Comparison of ENCODE assay signal across 11 cellular contexts in the genomic region with DNA sequence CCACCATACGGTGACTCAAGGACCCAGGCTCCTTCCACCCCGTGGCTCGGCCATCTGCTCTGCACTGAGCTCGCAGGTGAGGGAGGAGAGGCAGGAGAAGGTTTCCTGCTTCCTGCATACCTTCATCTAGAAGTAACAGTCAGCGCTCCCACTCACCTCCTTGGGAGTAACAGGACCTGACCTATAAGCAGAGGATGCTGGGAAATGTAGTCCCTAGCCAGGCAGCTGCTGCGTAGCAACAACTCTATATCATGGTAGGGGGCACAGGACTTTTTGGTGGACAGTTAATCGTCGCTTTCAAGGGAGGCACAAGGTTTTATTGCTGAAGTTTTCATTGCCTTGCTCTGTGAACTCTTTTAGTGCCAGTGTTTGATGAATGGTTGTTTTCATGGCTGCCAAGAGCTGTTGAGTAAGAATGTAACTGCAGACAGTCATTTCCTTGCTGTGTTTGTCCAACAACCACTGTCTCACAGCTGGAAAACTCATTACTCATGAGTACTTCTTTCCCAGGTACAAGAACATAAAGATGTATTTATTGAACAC. TPM values are rescaled to one million over a fixed set of nuclear protein-coding genes. Genes with fewer than 3 reads are reported as not detected.
A peak's percentile ranks its signal among the peaks of the same experiment; 100 is the strongest.
DNase-seq lines count a peak whose midpoint lies in the region; ATAC-seq, FAIRE-seq and TF ChIP-seq lines count a peak whose summit lies in the region.
"Had no signal": no experiment of that assay in that cellular context is flagged by ENCODE, and none has a peak within 500 bp of the region (broad histone marks: within the 10 kb centered on the region; RNA-seq: fewer than 3 reads in every experiment).

No MANE protein-coding gene starts in this region.

- H3K27me3 ChIP-seq in bronchial epithelial cell (ENCODE audit: control insufficient read depth, insufficient read depth, low read length), result no peaks in the 10 kb centered on the region
- no peaks in the 10 kb centered on the region for H3K27me3 ChIP-seq in liver (ENCODE audit: control insufficient read depth in 4 of 4, insufficient read depth in 4 of 4, low read length in 3 of 4)
- no peaks in the 10 kb centered on the region for H3K27me3 ChIP-seq in upper lobe of left lung
- H3K27me3 ChIP-seq: BLaER1 treated with 17β-estradiol and CSF1 and Interleukin-3, amounts not matched to agents 10 nM and 100 nM; neutrophil had no signal

- no peaks in the 10 kb centered on the region for H3K36me3 Mint-ChIP-seq in activated CD4-positive, alpha-beta T cell treated with anti-CD3 and anti-CD28 coated beads for 36 hours (ENCODE audit: low read depth)
- H3K36me3 Mint-ChIP-seq in activated CD4-positive, alpha-beta T cell treated with anti-CD3 and anti-CD28 coated beads, Interleukin-2, amount 10 ng/mL, durations not matched to agents 7 days and 5 days (ENCODE audit: low read depth), result no peaks in the 10 kb centered on the region

- peaks cover 5% of the 10 kb centered on the region for H3K4me1 Mint-ChIP-seq in activated CD4-positive, alpha-beta T cell treated with anti-CD3 and anti-CD28 coated beads for 36 hours
- H3K4me1 Mint-ChIP-seq in activated CD4-positive, alpha-beta T cell treated with anti-CD3 and anti-CD28 coated beads, Interleukin-2, amount 10 ng/mL, durations not matched to agents 7 days and 5 days, result peaks cover 2% of the 10 kb centered on the region

- H3K9ac ChIP-seq in liver (ENCODE audit: low read depth in 1 of 2, low read length in 2 of 2), result no peak overlapping the region
- H3K9ac ChIP-seq: BLaER1 treated with 17β-estradiol and CSF1 and Interleukin-3, amounts not matched to agents 10 nM and 100 nM had no signal

- H3K4me3 ChIP-seq in bronchial epithelial cell (ENCODE audit: low read depth, low read length), result no peak overlapping the region
- H3K4me3 ChIP-seq in liver (ENCODE audit: low read depth in 1 of 3, low read length in 3 of 3), result no peak overlapping the region
- H3K4me3 ChIP-seq in upper lobe of left lung, result peak overlapping the region in 1 of 4 donors; percentile 19
- H3K4me3 ChIP-seq: BLaER1 treated with 17β-estradiol and CSF1 and Interleukin-3, amounts not matched to agents 10 nM and 100 nM had no signal

- H3K9me3 ChIP-seq in liver (ENCODE audit: control insufficient read depth in 4 of 4, low read length in 3 of 4) (no peaks in the 10 kb centered on the region), upper lobe of left lung (no peaks in the 10 kb centered on the region)
- H3K9me3 ChIP-seq: neutrophil had no signal

- peak; percentile 81 for ATAC-seq in activated CD4-positive, alpha-beta T cell treated with anti-CD3 and anti-CD28 coated beads for 36 hours
- peak; percentile 49 to 58 for ATAC-seq in upper lobe of left lung (ENCODE audit: low FRiP score in 2 of 2)

- DNase-seq in activated CD4-positive, alpha-beta T cell treated with anti-CD3 and anti-CD28 coated beads for 36 hours, result no peak
- no peak for DNase-seq in activated CD4-positive, alpha-beta T cell treated with anti-CD3 and anti-CD28 coated beads, Interleukin-2, amount 10 ng/mL, durations not matched to agents 7 days and 5 days
- peak; percentile 94 for DNase-seq in bronchial epithelial cell (ENCODE audit: low read depth)
- DNase-seq in upper lobe of left lung, result peak in 1 of 2 donors; percentile 56
- DNase-seq in activated CD8-positive, alpha-beta memory T cell treated with anti-CD3 and anti-CD28 coated beads for 24 hours, result no peak
- no peak for DNase-seq in SIG-M5 (lab: John Stamatoyannopoulos, UW)
- no peak for DNase-seq in HPDE6-E6E7 (ENCODE audit: extremely low spot score)
- DNase-seq: activated gamma-delta T cell had no signal

- intact Hi-C loops in activated CD4-positive, alpha-beta T cell treated with anti-CD3 and anti-CD28 coated beads for 36 hours (cut with DNase I, micrococcal nuclease), result no loop called here

- POLR2A ChIA-PET in activated CD4-positive, alpha-beta T cell treated with anti-CD3 and anti-CD28 coated beads for 36 hours (lab: Charles Lee), result interaction anchor here (1.0 kb wide), 1 partner anchor 10 kb away, joined by 5 read pairs; no protein-coding TSS in a partner anchor
- POLR2A ChIA-PET in activated CD4-positive, alpha-beta T cell treated with anti-CD3 and anti-CD28 coated beads, Interleukin-2, amount 10 ng/mL, durations not matched to agents 7 days and 5 days (lab: Charles Lee), result no interaction called here

- no peaks in the 10 kb centered on the region for H3K36me3 ChIP-seq in bronchial epithelial cell (ENCODE audit: control insufficient read depth, insufficient read depth, low read length)
- H3K36me3 ChIP-seq in liver (ENCODE audit: control insufficient read depth in 4 of 4, insufficient read depth in 3 of 4, low read depth in 1 of 4, low read length in 3 of 4), result no peaks in the 10 kb centered on the region
- no peaks in the 10 kb centered on the region for H3K36me3 ChIP-seq in upper lobe of left lung
- H3K36me3 ChIP-seq: neutrophil had no signal

- TF ChIP-seq POLR2A in upper lobe of left lung (IDR thresholded peaks at IDR 0.05), result peak in 1 of 4 donors; percentile 37

- H3K4me1 ChIP-seq in liver (ENCODE audit: control insufficient read depth in 4 of 4, insufficient read depth in 4 of 4, low read length in 3 of 4), result peaks cover 0 to 5% (median 2%) of the 10 kb centered on the region in 4 donors
- peaks cover 0 to 6% (median 4%) of the 10 kb centered on the region in 4 donors for H3K4me1 ChIP-seq in upper lobe of left lung

- peaks cover 7% of the 10 kb centered on the region for H3K27me3 Mint-ChIP-seq in activated CD4-positive, alpha-beta T cell treated with anti-CD3 and anti-CD28 coated beads for 36 hours
- peaks cover 12% of the 10 kb centered on the region for H3K27me3 Mint-ChIP-seq in activated CD4-positive, alpha-beta T cell treated with anti-CD3 and anti-CD28 coated beads, Interleukin-2, amount 10 ng/mL, durations not matched to agents 7 days and 5 days

- H3K9me3 Mint-ChIP-seq in activated CD4-positive, alpha-beta T cell treated with anti-CD3 and anti-CD28 coated beads for 36 hours (ENCODE audit: low read depth), result no peaks in the 10 kb centered on the region
- H3K9me3 Mint-ChIP-seq in activated CD4-positive, alpha-beta T cell treated with anti-CD3 and anti-CD28 coated beads, Interleukin-2, amount 10 ng/mL, durations not matched to agents 7 days and 5 days, result no peaks in the 10 kb centered on the region

- H3K27ac ChIP-seq in liver (ENCODE audit: low read depth in 1 of 2, low read length in 2 of 2), result peak overlapping the region in 1 of 2 donors; percentile 38
- H3K27ac ChIP-seq in upper lobe of left lung, result peak overlapping the region in 2 of 4 donors; percentile 13 to 44
- H3K27ac ChIP-seq: BLaER1 treated with 17β-estradiol and CSF1 and Interleukin-3, amounts not matched to agents 10 nM and 100 nM; neutrophil had no signal

- no peak overlapping the region for H3K27ac Mint-ChIP-seq in activated CD4-positive, alpha-beta T cell treated with anti-CD3 and anti-CD28 coated beads for 36 hours
- no peak overlapping the region for H3K27ac Mint-ChIP-seq in activated CD4-positive, alpha-beta T cell treated with anti-CD3 and anti-CD28 coated beads, Interleukin-2, amount 10 ng/mL, durations not matched to agents 7 days and 5 days

- CTCF ChIA-PET in activated CD4-positive, alpha-beta T cell treated with anti-CD3 and anti-CD28 coated beads for 36 hours (lab: Charles Lee), result interaction anchor here (0.8 to 17.4 kb wide), 5 partner anchors 10 to 143 kb away, joined by 3 to 384 read pairs (median 4); a partner anchor contains a TSS
- CTCF ChIA-PET in activated CD4-positive, alpha-beta T cell treated with anti-CD3 and anti-CD28 coated beads, Interleukin-2, amount 10 ng/mL, durations not matched to agents 7 days and 5 days (lab: Charles Lee), result interaction anchor here (0.6 to 4.5 kb wide), 9 partner anchors 10 to 542 kb away, joined by 3 to 19 read pairs (median 4); a partner anchor contains a TSS

- peak; percentile 84 for FAIRE-seq in bronchial epithelial cell (lab: Jason Lieb, UNC)

- TF ChIP-seq RAD21 in liver (IDR thresholded peaks at IDR 0.05), result no peak

- WGBS in liver, result 50% methylated on average over 8 of the region's 8 CpGs
- WGBS in upper lobe of left lung, 2 donors, result 54 to 61% methylated on average over 8 of the region's 8 CpGs

- H3K4me3 Mint-ChIP-seq in activated CD4-positive, alpha-beta T cell treated with anti-CD3 and anti-CD28 coated beads for 36 hours, result no peak overlapping the region
- no peak overlapping the region for H3K4me3 Mint-ChIP-seq in activated CD4-positive, alpha-beta T cell treated with anti-CD3 and anti-CD28 coated beads, Interleukin-2, amount 10 ng/mL, durations not matched to agents 7 days and 5 days

- TF ChIP-seq CTCF in bronchial epithelial cell (IDR thresholded peaks at IDR 0.05; ENCODE audit: insufficient read depth, low read length, severe bottlenecking), result no peak
- no peak for TF ChIP-seq CTCF in liver (IDR thresholded peaks at IDR 0.05; ENCODE audit: low read depth, low read length, missing input control)
- TF ChIP-seq CTCF in upper lobe of left lung (IDR thresholded peaks at IDR 0.05), result no peak

- TF ChIP-seq EP300 in upper lobe of left lung (IDR thresholded peaks at IDR 0.05), result no peak

RNA-seq across cellular contexts. Expression of a gene that starts 10.2 kb away (rescaled TPM):
- 10 to 100 TPM; 20.2 to 22.6 TPM for total RNA-seq in activated CD4-positive, alpha-beta T cell treated with anti-CD3 and anti-CD28 coated beads for 36 hours
- total RNA-seq in activated CD4-positive, alpha-beta T cell treated with anti-CD3 and anti-CD28 coated beads, Interleukin-2, amount 10 ng/mL, durations not matched to agents 7 days and 5 days, result 10 to 100 TPM; 23.9 to 31.9 TPM
- total RNA-seq in bronchial epithelial cell, result 15.3 and 19.1 TPM in 2 replicates
- total RNA-seq in liver, result 10 to 100 TPM; 14.6 to 25.9 TPM
- 10 to 100 TPM; 10.2 to 11.6 TPM for polyA plus RNA-seq in liver
- total RNA-seq in upper lobe of left lung, result 10 to 100 TPM; 20.5 to 51.3 (median 26.4) TPM

RNA-seq across cellular contexts. Expression of a gene that starts 13.2 kb away (rescaled TPM):
- total RNA-seq in activated CD4-positive, alpha-beta T cell treated with anti-CD3 and anti-CD28 coated beads for 36 hours, result 1 to 10 TPM; 1.8 to 1.9 TPM
- total RNA-seq in activated CD4-positive, alpha-beta T cell treated with anti-CD3 and anti-CD28 coated beads, Interleukin-2, amount 10 ng/mL, durations not matched to agents 7 days and 5 days, result 1 to 10 TPM; 1.3 to 1.8 TPM
- total RNA-seq in bronchial epithelial cell (3.6 and 4.7 TPM in 2 replicates), liver (1 to 10 TPM; 2.3 to 3.3 TPM), upper lobe of left lung (10 to 100 TPM; 18.2 to 62.7 (median 31.8) TPM)
- polyA plus RNA-seq in liver, result 1 to 10 TPM in 1 of 2 donors, under 1 TPM in 1; 0.72 to 3.3 TPM

RNA-seq across cellular contexts. Expression of a gene that starts 39.7 kb away (rescaled TPM):
- 1 to 10 TPM; 2.1 to 2.2 TPM for total RNA-seq in activated CD4-positive, alpha-beta T cell treated with anti-CD3 and anti-CD28 coated beads for 36 hours
- under 1 TPM; 0.58 to 0.94 TPM for total RNA-seq in activated CD4-positive, alpha-beta T cell treated with anti-CD3 and anti-CD28 coated beads, Interleukin-2, amount 10 ng/mL, durations not matched to agents 7 days and 5 days
- 89.2 and 99.3 TPM in 2 replicates for total RNA-seq in bronchial epithelial cell
- total RNA-seq in liver, result 1 to 10 TPM; 6.6 to 7.8 TPM
- 10 to 100 TPM; 16.0 to 22.1 TPM for polyA plus RNA-seq in liver
- 10 to 100 TPM; 25.2 to 62.5 (median 45.0) TPM for total RNA-seq in upper lobe of left lung

RNA-seq across cellular contexts. Expression of a gene that starts 45.1 kb away (rescaled TPM):
- total RNA-seq in activated CD4-positive, alpha-beta T cell treated with anti-CD3 and anti-CD28 coated beads for 36 hours, result not detected
- total RNA-seq in activated CD4-positive, alpha-beta T cell treated with anti-CD3 and anti-CD28 coated beads, Interleukin-2, amount 10 ng/mL, durations not matched to agents 7 days and 5 days, result not detected
- total RNA-seq in bronchial epithelial cell (not detected in 2 replicates), liver (10 to 100 TPM in 1 of 2 donors, 1 to 10 TPM in 1; 3.6 to 15.1 TPM), upper lobe of left lung (10 to 100 TPM in 1 of 6 donors, 1 to 10 TPM in 4, under 1 TPM in 1; 0.69 to 14.9 (median 3.6) TPM)
- 1 to 10 TPM; 3.7 to 9.2 TPM for polyA plus RNA-seq in liver
